Comparison of ENCODE assay signal across 15 cellular contexts in the genomic region with DNA sequence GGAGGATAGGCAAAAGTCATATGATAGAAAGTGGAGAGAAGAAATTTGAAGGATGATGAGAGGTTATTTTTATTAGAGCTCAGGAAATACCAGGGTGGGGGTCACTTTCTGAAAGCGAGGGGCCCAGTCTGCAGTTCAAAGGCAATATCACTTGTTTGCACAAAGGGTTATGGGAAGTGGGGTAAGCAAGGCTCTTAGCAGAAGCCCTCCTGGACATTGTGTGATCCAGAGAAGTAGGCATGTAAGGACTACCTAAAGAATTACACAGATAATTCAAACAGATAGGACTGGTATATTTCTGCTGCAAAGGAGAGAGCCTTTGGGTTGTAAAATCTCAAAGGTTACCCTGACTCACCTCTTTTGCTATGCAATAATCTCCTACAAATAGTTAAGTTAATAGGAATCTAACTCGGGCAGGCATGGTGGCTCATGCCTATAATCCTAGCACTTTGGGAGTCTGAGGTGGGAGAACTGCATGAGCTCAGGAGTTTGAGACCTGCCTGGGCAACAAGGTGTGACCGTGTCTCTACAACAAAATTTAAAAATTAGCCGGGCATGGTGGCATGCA. TPM values are rescaled to one million over a fixed set of nuclear protein-coding genes. Genes with fewer than 3 reads are reported as not detected.
DNase-seq lines count a peak whose midpoint lies in the region; ATAC-seq and TF ChIP-seq lines count a peak whose summit lies in the region.
"Had no signal": no experiment of that assay in that cellular context is flagged by ENCODE, and none has a peak within 500 bp of the region (broad histone marks: within the 10 kb centered on the region; RNA-seq: fewer than 3 reads in every experiment).

No MANE protein-coding gene starts in this region.

- no peaks in the 10 kb centered on the region for H3K27me3 ChIP-seq in Caco-2 (replicated peaks; ENCODE audit: control insufficient read depth, insufficient read depth, low read length)
- no peaks in the 10 kb centered on the region for H3K27me3 ChIP-seq in RWPE2 (ENCODE audit: insufficient read depth, poor library complexity, severe bottlenecking)
- H3K27me3 ChIP-seq: BLaER1 treated with 17β-estradiol and CSF1 and Interleukin-3, amounts not matched to agents 10 nM and 100 nM had no signal

- H3K4me3 ChIP-seq in Caco-2 (ENCODE audit: low read depth, low read length), result no peak overlapping the region
- H3K4me3 ChIP-seq in RWPE2 (ENCODE audit: severe bottlenecking), result no peak overlapping the region
- H3K4me3 ChIP-seq: BLaER1 treated with 17β-estradiol and CSF1 and Interleukin-3, amounts not matched to agents 10 nM and 100 nM had no signal

- no peak overlapping the region for H3K27ac ChIP-seq in RWPE2 (ENCODE audit: poor library complexity, severe bottlenecking)
- H3K27ac ChIP-seq: BLaER1 treated with 17β-estradiol and CSF1 and Interleukin-3, amounts not matched to agents 10 nM and 100 nM had no signal

- TF ChIP-seq CTCF in Caco-2 (IDR thresholded peaks at IDR 0.05; ENCODE audit: insufficient read depth in 1 of 2, low read depth in 1 of 2, low read length in 1 of 2, severe bottlenecking in 1 of 2, unreplicated experiment in 1 of 2) (no peak), HFFc6 (IDR thresholded peaks at IDR 0.05) (no peak), RWPE2 (IDR thresholded peaks at IDR 0.05; ENCODE audit: poor library complexity, severe bottlenecking) (no peak)

- H3K36me3 Mint-ChIP-seq in Caco-2 (ENCODE audit: insufficient read depth, unreplicated experiment) (no peaks in the 10 kb centered on the region), HFFc6 (ENCODE audit: low read depth) (no peaks in the 10 kb centered on the region)
- H3K36me3 Mint-ChIP-seq: CD4-positive, alpha-beta memory T cell had no signal

- intact Hi-C loops in Caco-2 (cut with micrococcal nuclease; ENCODE audit: unreplicated experiment), result loop anchor here (1.0 kb wide), 1 partner anchor 62 kb away; no protein-coding TSS in a partner anchor

- DNase-seq in Caco-2 (peak; percentile 29 to 52), HFFc6 (peak; percentile 41), RWPE2 (ENCODE audit: low spot score) (no peak), kidney tubule cell (ENCODE audit: low spot score) (peak; percentile 79), left lobe of liver (ENCODE audit: low spot score) (no peak), NCI-H1930 (lab: John Stamatoyannopoulos, UW) (no peak)
- DNase-seq: 8988T; CD4-positive, alpha-beta memory T cell; DMS153; DND-41; Karpas-422 had no signal

- peaks cover 10% of the 10 kb centered on the region for H3K9me3 Mint-ChIP-seq in Caco-2 (ENCODE audit: unreplicated experiment)
- H3K9me3 Mint-ChIP-seq in HFFc6, result no peaks in the 10 kb centered on the region
- H3K9me3 Mint-ChIP-seq: CD4-positive, alpha-beta memory T cell had no signal

- no TSS peak for BruUV-seq in Caco-2 (replicated peaks; lab: Mats Ljungman, UMichigan)

- H3K27me3 Mint-ChIP-seq in Caco-2 (ENCODE audit: insufficient read depth, unreplicated experiment), result no peaks in the 10 kb centered on the region
- H3K27me3 Mint-ChIP-seq in HFFc6 (ENCODE audit: insufficient read depth), result peaks cover 7% of the 10 kb centered on the region

- H3K27ac Mint-ChIP-seq in Caco-2 (ENCODE audit: unreplicated experiment) (peak overlapping the region; percentile 85), HFFc6 (no peak overlapping the region)
- H3K27ac Mint-ChIP-seq: CD4-positive, alpha-beta memory T cell had no signal

- H3K36me3 ChIP-seq in Caco-2 (ENCODE audit: control insufficient read depth, insufficient read depth, low read length), result no peaks in the 10 kb centered on the region
- no peaks in the 10 kb centered on the region for H3K36me3 ChIP-seq in RWPE2 (ENCODE audit: low read depth)
- H3K36me3 ChIP-seq: BLaER1 treated with 17β-estradiol and CSF1 and Interleukin-3, amounts not matched to agents 10 nM and 100 nM had no signal

- ATAC-seq in RWPE2 (ENCODE audit: low read depth) (peak; percentile 48; the same call in 2 of the 3 replicates), left lobe of liver (no peak), GM21529 (IDR thresholded peaks at IDR 0.05; ENCODE audit: unreplicated experiment) (no peak), HG02970 (IDR thresholded peaks at IDR 0.05; ENCODE audit: low FRiP score, unreplicated experiment) (no peak)
- ATAC-seq: HCT116 had no signal

- peaks cover 7% of the 10 kb centered on the region for H3K4me1 ChIP-seq in Caco-2
- H3K4me1 ChIP-seq in RWPE2 (ENCODE audit: insufficient read depth, poor library complexity, severe bottlenecking), result no peaks in the 10 kb centered on the region

- POLR2A ChIA-PET in Caco-2 (lab: Charles Lee), result no interaction called here

- H3K9me3 ChIP-seq in Caco-2 (no peaks in the 10 kb centered on the region), RWPE2 (ENCODE audit: severe bottlenecking) (no peaks in the 10 kb centered on the region)

- CTCF ChIA-PET in Caco-2 (lab: Charles Lee), result interaction anchor here (1.0 to 1.4 kb wide), 2 partner anchors 24 to 146 kb away, joined by 4 to 11 read pairs; a partner anchor contains a TSS

- H3K4me1 Mint-ChIP-seq in Caco-2 (ENCODE audit: low read depth, unreplicated experiment) (peaks cover 19% of the 10 kb centered on the region), HFFc6 (ENCODE audit: low read depth) (peaks cover 10% of the 10 kb centered on the region)
- H3K4me1 Mint-ChIP-seq: CD4-positive, alpha-beta memory T cell had no signal

- no peak overlapping the region for H3K4me3 Mint-ChIP-seq in Caco-2 (ENCODE audit: unreplicated experiment)
- no peak overlapping the region for H3K4me3 Mint-ChIP-seq in HFFc6
- H3K4me3 Mint-ChIP-seq: CD4-positive, alpha-beta memory T cell had no signal

RNA-seq across cellular contexts. Expression of a gene that starts 25.2 kb away (rescaled TPM):
- total RNA-seq in Caco-2 (2022) (208 and 237 TPM in 2 replicates), left lobe of liver (42.6 TPM)
- total RNA-seq in HFFc6 (2021; fragmentation: NEBNext Ultra II Directional; extraction: Animal tissue kit (Norgen Biotek cat#: 25700)), result 100 to 1,000 TPM; 125 to 144 (median 136) TPM

Comparison
In these comparisons a context has a peak if more than half of its experiments do, and no peak if none do; other contexts are left out.
1. DNase-seq: peak in Caco-2 (2 of 2), HFFc6 (single experiment) and kidney tubule cell (single experiment); none in RWPE2 (single experiment), left lobe of liver (single experiment) and NCI-H1930 (0 of 2).